Comparison of ENCODE assay signal across 25 cellular contexts in the genomic region with DNA sequence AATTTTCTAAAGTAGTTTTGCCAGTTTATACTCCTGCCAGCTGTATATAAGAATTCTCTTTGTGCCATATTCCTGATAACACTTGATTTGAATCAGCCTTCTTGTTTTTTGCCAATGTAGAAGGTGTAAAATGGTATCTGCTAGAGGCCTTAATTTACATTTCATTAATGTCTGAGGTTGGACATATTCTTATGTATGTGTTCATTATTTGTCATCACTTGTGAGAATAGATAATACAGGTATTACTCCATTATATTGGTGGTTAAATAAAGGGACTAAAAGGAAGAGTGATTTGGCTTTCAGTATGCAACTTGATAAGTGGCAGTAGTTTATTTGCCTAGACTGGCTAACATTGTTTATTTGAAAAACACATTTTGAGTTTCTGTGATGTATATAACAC.
"Had no signal": no experiment of that assay in that cellular context is flagged by ENCODE, and none has a peak within 500 bp of the region (broad histone marks: within the 10 kb centered on the region; RNA-seq: fewer than 3 reads in every experiment).

No MANE protein-coding gene starts in this region.

- DNase-seq: hypothalamus; immature natural killer cell; kidney; left colon; left lung; lower lobe of right lung; mammary epithelial cell; mesenchymal stem cell; naive thymus-derived CD8-positive, alpha-beta T cell; occipital lobe; stimulated activated CD4-positive, alpha-beta T cell treated with anti-CD3 and anti-CD28 coated beads, Interleukin-12 subunit alpha, Interleukin-12 subunit beta, amount 100 ng/mL, for 4 hours; stimulated activated CD4-positive, alpha-beta T cell treated with anti-CD3 and anti-CD28 coated beads, Interleukin-15, amount 100 ng/mL, for 24 hours; stimulated activated CD4-positive, alpha-beta T cell treated with anti-CD3 and anti-CD28 coated beads, Interleukin-2, amount 100 ng/mL, for 24 hours; stimulated activated CD4-positive, alpha-beta T cell treated with anti-CD3 and anti-CD28 coated beads, Interleukin-4, amount 100 ng/mL, for 1 hour; stimulated activated naive CD4-positive, alpha-beta T cell; uterus had no signal

- H3K4me3 Mint-ChIP-seq: immature natural killer cell; naive thymus-derived CD8-positive, alpha-beta T cell; nephron; neural crest cell; stimulated activated naive CD8-positive, alpha-beta T cell treated with anti-CD3 and anti-CD28 coated beads, Interleukin-15, Interleukin-2, amounts not matched to agents 100 ng/mL and 50 ng/mL, for 24 hours; type B pancreatic cell had no signal

- H3K27me3 Mint-ChIP-seq: naive thymus-derived CD8-positive, alpha-beta T cell; stimulated activated naive CD8-positive, alpha-beta T cell treated with anti-CD3 and anti-CD28 coated beads, Interleukin-15, Interleukin-2, amounts not matched to agents 100 ng/mL and 50 ng/mL, for 24 hours; type B pancreatic cell had no signal

- H3K9me3 ChIP-seq: left lung, lower lobe of right lung, right atrium auricular region, suprapubic skin, thoracic aorta, tibial nerve, uterus had no signal

- H3K27ac Mint-ChIP-seq: nephron; stimulated activated naive CD8-positive, alpha-beta T cell treated with anti-CD3 and anti-CD28 coated beads, Interleukin-15, Interleukin-2, amounts not matched to agents 100 ng/mL and 50 ng/mL, for 24 hours; type B pancreatic cell had no signal

- H3K9me3 Mint-ChIP-seq: immature natural killer cell; naive thymus-derived CD8-positive, alpha-beta T cell; type B pancreatic cell had no signal

- H3K4me1 Mint-ChIP-seq: nephron, neural crest cell had no signal

- ATAC-seq: left colon; left lung; lower lobe of right lung; naive thymus-derived CD8-positive, alpha-beta T cell; sciatic nerve had no signal
